8 cellular contexts compared by ENCODE assay signal in genomic region chr19:4077800-4078683, GRCh38. TPM values are rescaled to one million over a fixed set of nuclear protein-coding genes. Genes with fewer than 3 reads are reported as not detected.
DNase-seq lines count a peak whose midpoint lies in the region; ATAC-seq and TF ChIP-seq lines count a peak whose summit lies in the region.

No MANE protein-coding gene starts in this region.

- no peak for TF ChIP-seq POLR2A in prostate gland (IDR thresholded peaks at IDR 0.05)

- H3K4me1 Mint-ChIP-seq in activated CD4-positive, alpha-beta memory T cell treated with anti-CD3 and anti-CD28 coated beads, Interleukin-2, amount 10 ng/mL, durations not matched to agents 7 days and 5 days, result peaks cover 53% of the 10 kb centered on the region

- H3K27me3 ChIP-seq in prostate gland (replicated peaks; ENCODE audit: insufficient read depth), result no peaks in the 10 kb centered on the region

- intact Hi-C loops in prostate gland (cut with DNase I), result no loop called here

- no peaks in the 10 kb centered on the region for H3K9me3 Mint-ChIP-seq in activated CD4-positive, alpha-beta memory T cell treated with anti-CD3 and anti-CD28 coated beads, Interleukin-2, amount 10 ng/mL, durations not matched to agents 7 days and 5 days

- TF ChIP-seq CTCF in HFF-Myc (IDR thresholded peaks at IDR 0.05; ENCODE audit: low read depth, low read length, missing control alignments), result no peak
- TF ChIP-seq CTCF in fibroblast of pulmonary artery (IDR thresholded peaks at IDR 0.05; ENCODE audit: low read length, missing control alignments), result no peak
- no peak for TF ChIP-seq CTCF in prostate gland (IDR thresholded peaks at IDR 0.05)

- no peak for ATAC-seq in GM21619 (IDR thresholded peaks at IDR 0.05; ENCODE audit: unreplicated experiment)
- ATAC-seq in GM21529 (IDR thresholded peaks at IDR 0.05; ENCODE audit: unreplicated experiment), result no peak
- no peak for ATAC-seq in GM21786 (IDR thresholded peaks at IDR 0.05; ENCODE audit: unreplicated experiment)

- H3K36me3 Mint-ChIP-seq in activated CD4-positive, alpha-beta memory T cell treated with anti-CD3 and anti-CD28 coated beads, Interleukin-2, amount 10 ng/mL, durations not matched to agents 7 days and 5 days (ENCODE audit: low read depth), result no peaks in the 10 kb centered on the region

- peak overlapping the region; percentile 58 for H3K4me3 Mint-ChIP-seq in activated CD4-positive, alpha-beta memory T cell treated with anti-CD3 and anti-CD28 coated beads, Interleukin-2, amount 10 ng/mL, durations not matched to agents 7 days and 5 days

- POLR2A ChIA-PET in activated CD4-positive, alpha-beta memory T cell treated with anti-CD3 and anti-CD28 coated beads, Interleukin-2, amount 10 ng/mL, durations not matched to agents 7 days and 5 days (lab: Charles Lee), result interaction anchor here (1.1 to 2.3 kb wide), 8 partner anchors 8 to 94 kb away, joined by 3 to 13 read pairs (median 5); partner anchors contain the start of genes EEF2 and ZBTB7A

- H3K4me1 ChIP-seq in prostate gland (replicated peaks), result no peaks in the 10 kb centered on the region

- DNase-seq in AG08396 (ENCODE audit: low spot score), result peak; percentile 58
- DNase-seq in HFF-Myc (ENCODE audit: extremely low read depth, low read depth), result no peak
- peak; percentile 66 for DNase-seq in activated CD4-positive, alpha-beta memory T cell treated with anti-CD3 and anti-CD28 coated beads, Interleukin-2, amount 10 ng/mL, durations not matched to agents 7 days and 5 days
- DNase-seq in fibroblast of pulmonary artery (ENCODE audit: low read depth), result no peak
- DNase-seq in prostate gland (ENCODE audit: low spot score), result no peak

- H3K27ac Mint-ChIP-seq in activated CD4-positive, alpha-beta memory T cell treated with anti-CD3 and anti-CD28 coated beads, Interleukin-2, amount 10 ng/mL, durations not matched to agents 7 days and 5 days, result peak overlapping the region; percentile 71

- H3K27ac ChIP-seq in prostate gland, result peak overlapping the region; percentile 79 to 85

- H3K9me3 ChIP-seq in prostate gland, result no peaks in the 10 kb centered on the region

- no peaks in the 10 kb centered on the region for H3K36me3 ChIP-seq in prostate gland

- CTCF ChIA-PET in activated CD4-positive, alpha-beta memory T cell treated with anti-CD3 and anti-CD28 coated beads, Interleukin-2, amount 10 ng/mL, durations not matched to agents 7 days and 5 days (lab: Charles Lee), result interaction anchor here (1.2 kb wide), 1 partner anchor 91 kb away, joined by 6 read pairs; no protein-coding TSS in a partner anchor

- H3K27me3 Mint-ChIP-seq in activated CD4-positive, alpha-beta memory T cell treated with anti-CD3 and anti-CD28 coated beads, Interleukin-2, amount 10 ng/mL, durations not matched to agents 7 days and 5 days, result no peaks in the 10 kb centered on the region

- H3K4me3 ChIP-seq in HFF-Myc (replicated peaks; ENCODE audit: low read depth, low read length), result peak overlapping the region; percentile 32
- H3K4me3 ChIP-seq in fibroblast of pulmonary artery (replicated peaks; ENCODE audit: low read depth, low read length), result peak overlapping the region; percentile 49
- H3K4me3 ChIP-seq in prostate gland, result peak overlapping the region; percentile 43 to 51

- 6% methylated on average over 27 of the region's 33 CpGs for WGBS in prostate gland

RNA-seq across cellular contexts. Expression of gene ZBTB7A, which starts 11.3 kb away (rescaled TPM):
- 10 to 100 TPM; 53.1 to 53.5 TPM for total RNA-seq in activated CD4-positive, alpha-beta memory T cell treated with anti-CD3 and anti-CD28 coated beads, Interleukin-2, amount 10 ng/mL, durations not matched to agents 7 days and 5 days
- 10 to 100 TPM; 77.1 to 87.3 TPM for total RNA-seq in prostate gland

RNA-seq across cellular contexts. Expression of gene MAP2K2, which starts 45.9 kb away (rescaled TPM):
- total RNA-seq in activated CD4-positive, alpha-beta memory T cell treated with anti-CD3 and anti-CD28 coated beads, Interleukin-2, amount 10 ng/mL, durations not matched to agents 7 days and 5 days, result 100 to 1,000 TPM; 186 to 202 TPM
- total RNA-seq in prostate gland, result 100 to 1,000 TPM; 104 to 145 TPM

Comparison
In these comparisons a context has a peak if more than half of its experiments do, and no peak if none do; other contexts are left out.
1. DNase-seq: peak in AG08396 (single experiment) and activated CD4-positive, alpha-beta memory T cell treated with anti-CD3 and anti-CD28 coated beads, Interleukin-2, amount 10 ng/mL, durations not matched to agents 7 days and 5 days (single experiment); none in HFF-Myc (single experiment), fibroblast of pulmonary artery (single experiment) and prostate gland (single experiment).
2. Peak in every context shown above with its lines, with median percentiles within 50 percentile points of each other: H3K4me3 ChIP-seq.